Comparison of ENCODE assay signal across 8 cellular contexts in genomic region chr12:65171870-65172269, GRCh38. TPM values are rescaled to one million over a fixed set of nuclear protein-coding genes. Genes with fewer than 3 reads are reported as not detected.
DNase-seq lines count a peak whose midpoint lies in the region; ATAC-seq and TF ChIP-seq lines count a peak whose summit lies in the region.

No MANE protein-coding gene starts in this region.

- H3K27ac Mint-ChIP-seq in endothelial cell (ENCODE audit: unreplicated experiment) = no peak overlapping the region

- H2AFZ ChIP-seq in OCI-LY7 (ENCODE audit: low read length) = no peak overlapping the region

- H3K27ac ChIP-seq in OCI-LY7 (ENCODE audit: low read depth, low read length, poor library complexity, severe bottlenecking) = no peak overlapping the region

- peaks cover 76% of the 10 kb centered on the region for H3K79me2 ChIP-seq in OCI-LY7 (ENCODE audit: insufficient read depth, low read depth, low read length)

- H3K9me3 ChIP-seq in OCI-LY7 (ENCODE audit: low read length) = no peaks in the 10 kb centered on the region

- intact Hi-C loops in OCI-LY7 (cut with micrococcal nuclease; ENCODE audit: unreplicated experiment) = loop anchor here (2.0 kb wide), 1 partner anchor 37 kb away; no protein-coding TSS in a partner anchor

- TF ChIP-seq CTCF in GM12875 (IDR thresholded peaks at IDR 0.05; ENCODE audit: borderline replicate concordance, insufficient read depth, low read depth, low read length) (no peak), OCI-LY7 (conservative IDR thresholded peaks at IDR 0.05; ENCODE audit: low read length) (no peak), endothelial cell (IDR thresholded peaks at IDR 0.05; ENCODE audit: unreplicated experiment) (no peak)

- peak overlapping the region; percentile 0 for H3K4me3 ChIP-seq in GM12875 (ENCODE audit: low read depth, low read length)
- H3K4me3 ChIP-seq in OCI-LY7 (ENCODE audit: low read depth, low read length, poor library complexity, severe bottlenecking) = peak overlapping the region; percentile 95

- peaks cover 8% of the 10 kb centered on the region for H3K27me3 Mint-ChIP-seq in endothelial cell (ENCODE audit: unreplicated experiment)

- peak overlapping the region; percentile 34 for H3K4me3 Mint-ChIP-seq in endothelial cell (ENCODE audit: unreplicated experiment)

- peak overlapping the region; percentile 93 for H3K4me2 ChIP-seq in OCI-LY7 (ENCODE audit: low read length)

- peak; percentile 47 for DNase-seq in OCI-LY7 (ENCODE audit: low spot score)
- no peak for DNase-seq in endothelial cell (ENCODE audit: low spot score)
- peak; percentile 43 for DNase-seq in renal cortical epithelial cell (ENCODE audit: low read depth)
- DNase-seq in NCI-H510A (lab: John Stamatoyannopoulos, UW) = no peak
- DNase-seq in SW 1271 (lab: John Stamatoyannopoulos, UW) = no peak
- no peak for DNase-seq in cerebellum (ENCODE audit: low spot score)

- peaks cover 47% of the 10 kb centered on the region for H3K36me3 ChIP-seq in OCI-LY7 (ENCODE audit: insufficient read depth, low read length)

- peaks cover 18% of the 10 kb centered on the region for H3K4me1 Mint-ChIP-seq in endothelial cell (ENCODE audit: unreplicated experiment)

- CTCF ChIA-PET in OCI-LY7 (lab: Charles Lee; ENCODE audit: unreplicated experiment) = no interaction called here

- BruUV-seq in OCI-LY7 (replicated peaks; lab: Mats Ljungman, UMichigan) = no TSS peak

- no peaks in the 10 kb centered on the region for H3K36me3 Mint-ChIP-seq in endothelial cell (ENCODE audit: low read depth, unreplicated experiment)

- H4K20me1 ChIP-seq in OCI-LY7 (ENCODE audit: insufficient read depth, low read length) = peaks cover 49% of the 10 kb centered on the region

- no peaks in the 10 kb centered on the region for H3K9me2 ChIP-seq in OCI-LY7 (ENCODE audit: insufficient read depth, low read length)

- H3K9me3 Mint-ChIP-seq in endothelial cell (ENCODE audit: unreplicated experiment) = no peaks in the 10 kb centered on the region

- no peak for ATAC-seq in HG02571 (IDR thresholded peaks at IDR 0.05; ENCODE audit: unreplicated experiment)

- POLR2A ChIA-PET in OCI-LY7 (lab: Charles Lee) = interaction anchor here (0.6 to 2.5 kb wide), 11 partner anchors 8 to 582 kb away, joined by 3 to 13 read pairs (median 4); no protein-coding TSS in a partner anchor

- peaks cover 31% of the 10 kb centered on the region for H3K4me1 ChIP-seq in OCI-LY7 (ENCODE audit: insufficient read depth, low read length, poor library complexity, severe bottlenecking)

RNA-seq across cellular contexts. Expression of gene LEMD3, which starts 2.5 kb away (rescaled TPM):
- total RNA-seq in OCI-LY7 (2014; rRNA removed; shearing (Covaris generic)) = 45.5 and 58.0 TPM in 2 replicates
- total RNA-seq in OCI-LY7 (2022) = 29.0 and 33.0 TPM in 2 replicates
- 22.1 TPM for total RNA-seq in endothelial cell (ENCODE audit: unreplicated experiment)
- total RNA-seq in renal cortical epithelial cell = 32.6 and 36.2 TPM in 2 replicates
- total RNA-seq in cerebellum = 49.5 TPM

RNA-seq across cellular contexts. Expression of gene WIF1, which starts 50.8 kb away (rescaled TPM):
- not detected in 2 replicates for total RNA-seq in OCI-LY7 (2014; rRNA removed; shearing (Covaris generic))
- total RNA-seq in OCI-LY7 (2022) (not detected in 2 replicates), endothelial cell (ENCODE audit: unreplicated experiment) (not detected), renal cortical epithelial cell (not detected in 2 replicates), cerebellum (0.45 TPM)

Comparison
In these comparisons a context has a peak if more than half of its experiments do, and no peak if none do; other contexts are left out.
1. DNase-seq: peak in OCI-LY7 (single experiment) and renal cortical epithelial cell (single experiment); none in endothelial cell (single experiment), NCI-H510A (single experiment), SW 1271 (0 of 2) and cerebellum (single experiment).